In genomic region chr1:79519084-79519760, GRCh38 we compare ENCODE assay signal across 24 cellular contexts.
DNase-seq lines count a peak whose midpoint lies in the region; ATAC-seq and TF ChIP-seq lines count a peak whose summit lies in the region.
"Had no signal": no experiment of that assay in that cellular context is flagged by ENCODE, and none has a peak within 500 bp of the region (broad histone marks: within the 10 kb centered on the region; RNA-seq: fewer than 3 reads in every experiment).

No MANE protein-coding gene starts in this region.

- intact Hi-C loops in Right ventricle myocardium superior (cut with DNase I) = no loop called here

- ATAC-seq in GM18909 (IDR thresholded peaks at IDR 0.05; ENCODE audit: poor library complexity, unreplicated experiment) = peak; percentile 59
- ATAC-seq in GM21717 (IDR thresholded peaks at IDR 0.05; ENCODE audit: unreplicated experiment) = peak; percentile 66
- peak; percentile 58 for ATAC-seq in HG03469 (IDR thresholded peaks at IDR 0.05; ENCODE audit: unreplicated experiment)
- ATAC-seq in Right ventricle myocardium superior (ENCODE audit: poor library complexity) = no peak
- ATAC-seq in HG03442 (IDR thresholded peaks at IDR 0.05; ENCODE audit: unreplicated experiment) = no peak
- ATAC-seq: activated T-cell treated with anti-CD3 and anti-CD28 coated beads, Interleukin-2, amount 50 U/mL, for 4 hours; T-cell had no signal

- no peak overlapping the region for H3K4me3 ChIP-seq in GM12865 (ENCODE audit: low read depth, low read length)
- H3K4me3 ChIP-seq: BLaER1, cardiac muscle cell, PC-9 had no signal

- TF ChIP-seq CTCF in GM12865 (IDR thresholded peaks at IDR 0.05; ENCODE audit: insufficient read depth, low read depth, low read length, missing control alignments) = no peak

- DNase-seq in GM12865 (ENCODE audit: low read depth) = peak; percentile 1
- DNase-seq in Right ventricle myocardium superior = no peak
- DNase-seq in D341Med (ENCODE audit: low spot score) = no peak
- no peak for DNase-seq in NCI-H1092 treated with DMSO at 0.1 percent for 48 hours (lab: John Stamatoyannopoulos, UW)
- DNase-seq: activated CD4-positive, alpha-beta T cell treated with anti-CD3 and anti-CD28 coated beads for 4 hours; activated naive CD4-positive, alpha-beta T cell treated with anti-CD3 and anti-CD28 coated beads, Interleukin-2, amount 50 U/mL, for 16 hours; activated T-cell treated with anti-CD3 and anti-CD28 coated beads, Interleukin-2, amount 50 U/mL, for 4 hours; Caco-2; DND-41; HCEC 1CT; KG1; MV-4-11; NCI-H2029; NCI-H446 treated with DMSO at 0.1 percent for 48 hours; PC-9; SIG-M5; substantia nigra; T-cell had no signal

Comparison
In these comparisons a context has a peak if more than half of its experiments do, and no peak if none do; other contexts are left out.
1. ATAC-seq: peak in GM18909 (single experiment), GM21717 (single experiment) and HG03469 (single experiment); none in Right ventricle myocardium superior (single experiment) and HG03442 (single experiment).